In the genomic region with DNA sequence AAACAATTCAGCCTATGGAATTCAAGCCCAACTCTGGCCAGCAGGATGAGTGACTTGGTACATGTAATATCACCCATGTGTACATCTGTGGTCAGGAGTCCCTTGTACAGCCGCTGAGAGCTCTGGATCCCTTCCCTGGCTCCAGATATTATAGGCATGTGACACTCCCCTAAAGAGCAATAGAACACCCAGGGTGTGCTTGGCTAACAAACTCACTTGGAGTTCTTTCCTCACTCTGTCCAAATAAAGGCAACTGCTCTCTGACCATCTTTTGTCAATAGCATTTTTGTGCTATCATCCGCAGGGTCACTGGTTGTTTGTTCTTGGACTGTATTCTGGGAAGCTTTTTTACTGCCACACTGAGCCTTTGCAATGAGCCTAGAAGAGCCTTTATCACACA, we compare ENCODE assay signal across 15 cellular contexts.
DNase-seq lines count a peak whose midpoint lies in the region; ATAC-seq, FAIRE-seq and TF ChIP-seq lines count a peak whose summit lies in the region.
"Had no signal": no experiment of that assay in that cellular context is flagged by ENCODE, and none has a peak within 500 bp of the region (broad histone marks: within the 10 kb centered on the region; RNA-seq: fewer than 3 reads in every experiment).

No MANE protein-coding gene starts in this region.

- no peak overlapping the region for H3K4me3 Mint-ChIP-seq in brain
- H3K4me3 Mint-ChIP-seq: activated naive CD8-positive, alpha-beta T cell had no signal

- ATAC-seq in left colon (peak; percentile 11), sciatic nerve (peak; percentile 98)

- DNase-seq in GM03348 (ENCODE audit: low spot score): peak; percentile 27
- no peak for DNase-seq in left colon
- peak; percentile 65 for DNase-seq in sciatic nerve (ENCODE audit: low spot score)
- DNase-seq in activated effector memory CD4-positive, alpha-beta T cell treated with anti-CD3 and anti-CD28 coated beads, Interleukin-2, amount 50 U/mL, for 16 hours: no peak
- DNase-seq in RCC 7860 (ENCODE audit: low spot score): no peak
- no peak for DNase-seq in HEK293T (ENCODE audit: extremely low spot score)
- DNase-seq in KBM-7: no peak
- DNase-seq: activated CD4-positive, CD25-positive, alpha-beta regulatory T cell treated with anti-CD3 and anti-CD28 coated beads, Interleukin-2, amount 50 U/mL, for 72 hours; activated CD8-positive, alpha-beta memory T cell treated with anti-CD3 and anti-CD28 coated beads, Interleukin-2, amount 50 U/mL, for 4 hours; colonic mucosa; DMS79 treated with DMSO at 0.1 percent for 48 hours; NCI-H2029; T-helper 1 cell had no signal

- no peaks in the 10 kb centered on the region for H3K36me3 Mint-ChIP-seq in brain
- H3K36me3 Mint-ChIP-seq: activated naive CD8-positive, alpha-beta T cell had no signal

- POLR2A ChIA-PET in HEK293T (lab: Yijun Ruan, JAX): no interaction called here

- peaks cover 2 to 19% (median 7%) of the 10 kb centered on the region in 5 experiments for H3K9me3 Mint-ChIP-seq in brain

- intact Hi-C loops in left colon (cut with DNase I, micrococcal nuclease) (no loop called here), sciatic nerve (cut with DNase I) (no loop called here)

- H3K27ac Mint-ChIP-seq in brain: peak overlapping the region in 3 of 5 experiments; percentile 16 to 91 (median 49)
- H3K27ac Mint-ChIP-seq: activated naive CD8-positive, alpha-beta T cell had no signal

- CTCF ChIA-PET in HEK293T (lab: Yijun Ruan, JAX): interaction anchor here (1.3 kb wide), 1 partner anchor 11 kb away, joined by 3 read pairs; no protein-coding TSS in a partner anchor

- in situ Hi-C loops in KBM-7 (cut with MboI; ENCODE audit: low pct_unique_long_range_greater_than_20kb, low sequenced_read_pairs): no loop called here

- no peak for TF ChIP-seq CTCF in brain (conservative IDR thresholded peaks at IDR 0.05)

- H3K4me1 Mint-ChIP-seq in brain: peaks cover 18% of the 10 kb centered on the region

- no peak for FAIRE-seq in RCC 7860 (lab: Jason Lieb, UNC)

- peaks cover under 1% of the 10 kb centered on the region for H3K27me3 Mint-ChIP-seq in brain

TF ChIP-seq in HEK293T, 16 proteins besides CTCF, POLR2A, EP300 and RAD21:
- TF ChIP-seq LEF1 (IDR thresholded peaks at IDR 0.05; ENCODE audit: borderline replicate concordance): no peak
- no peak for TF ChIP-seq FOXM1 (IDR thresholded peaks at IDR 0.05; ENCODE audit: borderline replicate concordance)
- no peak for TF ChIP-seq FOXA1 (IDR thresholded peaks at IDR 0.05)
- TF ChIP-seq BHLHE40 (IDR thresholded peaks at IDR 0.05; ENCODE audit: borderline replicate concordance): no peak
- TF ChIP-seq TARDBP (IDR thresholded peaks at IDR 0.05): no peak
- TF ChIP-seq ELF4 (IDR thresholded peaks at IDR 0.05): no peak
- TF ChIP-seq CTBP1 (IDR thresholded peaks at IDR 0.05; ENCODE audit: borderline replicate concordance): no peak
- TF ChIP-seq NFRKB (IDR thresholded peaks at IDR 0.05): no peak
- no peak for TF ChIP-seq SUZ12 (IDR thresholded peaks at IDR 0.05)
- TF ChIP-seq, protein P1, sequence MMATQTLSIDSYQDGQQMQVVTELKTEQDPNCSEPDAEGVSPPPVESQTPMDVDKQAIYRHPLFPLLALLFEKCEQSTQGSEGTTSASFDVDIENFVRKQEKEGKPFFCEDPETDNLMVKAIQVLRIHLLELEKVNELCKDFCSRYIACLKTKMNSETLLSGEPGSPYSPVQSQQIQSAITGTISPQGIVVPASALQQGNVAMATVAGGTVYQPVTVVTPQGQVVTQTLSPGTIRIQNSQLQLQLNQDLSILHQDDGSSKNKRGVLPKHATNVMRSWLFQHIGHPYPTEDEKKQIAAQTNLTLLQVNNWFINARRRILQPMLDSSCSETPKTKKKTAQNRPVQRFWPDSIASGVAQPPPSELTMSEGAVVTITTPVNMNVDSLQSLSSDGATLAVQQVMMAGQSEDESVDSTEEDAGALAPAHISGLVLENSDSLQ (IDR thresholded peaks at IDR 0.05): no peak
- TF ChIP-seq L3MBTL2 (conservative IDR thresholded peaks at IDR 0.05): no peak
- no peak for TF ChIP-seq ZNF384 (IDR thresholded peaks at IDR 0.05)

Comparison
In these comparisons a context has a peak if more than half of its experiments do, and no peak if none do; other contexts are left out.
1. DNase-seq: peak in GM03348 (single experiment) and sciatic nerve (single experiment); none in left colon (0 of 2), activated effector memory CD4-positive, alpha-beta T cell treated with anti-CD3 and anti-CD28 coated beads, Interleukin-2, amount 50 U/mL, for 16 hours (single experiment), RCC 7860 (single experiment), HEK293T (single experiment) and KBM-7 (single experiment).